In genomic region chr5:93163010-93163663, GRCh38 we compare ENCODE assay signal across 14 cellular contexts.
DNase-seq lines count a peak whose midpoint lies in the region; ATAC-seq, FAIRE-seq and TF ChIP-seq lines count a peak whose summit lies in the region.
"Had no signal": no experiment of that assay in that cellular context is flagged by ENCODE, and none has a peak within 500 bp of the region (broad histone marks: within the 10 kb centered on the region; RNA-seq: fewer than 3 reads in every experiment).

No MANE protein-coding gene starts in this region.

- ATAC-seq in A549 = peak; percentile 56 to 75; a peak in 4 of 6 replicates
- peak; percentile 84 for ATAC-seq in left lung
- ATAC-seq in GM18520 (IDR thresholded peaks at IDR 0.05; ENCODE audit: unreplicated experiment) = no peak
- ATAC-seq in body of pancreas = no peak
- ATAC-seq: activated CD4-positive, alpha-beta T cell treated with anti-CD3 and anti-CD28 coated beads for 36 hours; naive thymus-derived CD8-positive, alpha-beta T cell had no signal

- in situ Hi-C loops in mammary epithelial cell (cut with MboI; ENCODE audit: low sequenced_read_pairs in 2 of 2) = no loop called here

- intact Hi-C loops in mammary epithelial cell (cut with micrococcal nuclease) = loop anchor here (1.0 to 10.0 kb wide), 3 partner anchors 26 to 418 kb away; partner anchors contain the start of gene NR2F1-AS1
- intact Hi-C loops in left lung (cut with DNase I) = no loop called here
- intact Hi-C loops in uterus (cut with DNase I; ENCODE audit: low total_unique reads) = no loop called here
- intact Hi-C loops in body of pancreas (cut with DNase I) = no loop called here

- H3K4me2 ChIP-seq in A549 (peak overlapping the region; percentile 56), mammary epithelial cell (ENCODE audit: insufficient read depth, low read depth, low read length) (peak overlapping the region; percentile 63)
- H3K4me2 ChIP-seq: BLaER1 had no signal

- H3K9me3 ChIP-seq in A549 (no peaks in the 10 kb centered on the region), mammary epithelial cell (replicated peaks; ENCODE audit: insufficient read depth, low read length) (no peaks in the 10 kb centered on the region), left lung (no peaks in the 10 kb centered on the region), uterus (no peaks in the 10 kb centered on the region), body of pancreas (no peaks in the 10 kb centered on the region)
- H3K9me3 ChIP-seq: BLaER1, vagina had no signal

- dilution Hi-C loops in mammary epithelial cell (cut with HindIII; ENCODE audit: low sequenced_read_pairs) = no loop called here

- H3K27me3 ChIP-seq in mammary epithelial cell (ENCODE audit: insufficient read depth, low read length) = no peaks in the 10 kb centered on the region
- H3K27me3 ChIP-seq in left lung = no peaks in the 10 kb centered on the region
- H3K27me3 ChIP-seq in uterus = no peaks in the 10 kb centered on the region
- no peaks in the 10 kb centered on the region for H3K27me3 ChIP-seq in body of pancreas
- H3K27me3 ChIP-seq: BLaER1, vagina had no signal

- TF ChIP-seq EP300 in A549 (IDR thresholded peaks at IDR 0.05) = peak; percentile 40 to 65; a peak in 2 of 5 replicates

- H3K4me1 ChIP-seq in A549 = peaks cover 39% of the 10 kb centered on the region
- H3K4me1 ChIP-seq in mammary epithelial cell (ENCODE audit: insufficient read depth, low read length) = peaks cover 48% of the 10 kb centered on the region
- H3K4me1 ChIP-seq in left lung = peaks cover 0 to 8% of the 10 kb centered on the region in 2 donors
- H3K4me1 ChIP-seq in uterus = peaks cover 12% of the 10 kb centered on the region in 2 donors
- H3K4me1 ChIP-seq in body of pancreas = peaks cover 4% of the 10 kb centered on the region

- H3K9ac ChIP-seq in mammary epithelial cell (ENCODE audit: insufficient read depth, low read length) = no peak overlapping the region
- H3K9ac ChIP-seq: BLaER1 had no signal

- CTCF ChIA-PET in A549 (lab: Yijun Ruan, JAX) = no interaction called here
- CTCF ChIA-PET in mammary epithelial cell (lab: Charles Lee; ENCODE audit: low non-redundant PET) = no interaction called here

- H3K27ac ChIP-seq in A549 (peak overlapping the region; percentile 24 to 60; a peak in 4 of 6 replicates), mammary epithelial cell (ENCODE audit: insufficient read depth, low read depth, low read length) (peak overlapping the region; percentile 83), left lung (peak overlapping the region; percentile 51 to 78), uterus (peak overlapping the region in 1 of 2 donors; percentile 72), body of pancreas (peak overlapping the region in 1 of 4 donors; percentile 1)
- H3K27ac ChIP-seq: BLaER1 had no signal

- BruUV-seq in mammary epithelial cell (replicated peaks; lab: Mats Ljungman, UMichigan) = no TSS peak

- H3K36me3 ChIP-seq in mammary epithelial cell (ENCODE audit: insufficient read depth, low read length) (no peaks in the 10 kb centered on the region), left lung (no peaks in the 10 kb centered on the region), uterus (no peaks in the 10 kb centered on the region), body of pancreas (replicated peaks in 1 of 2; ENCODE audit: insufficient read depth in 1 of 2, low read depth in 2 of 2) (no peaks in the 10 kb centered on the region)
- H3K36me3 ChIP-seq: BLaER1, vagina had no signal

- TF ChIP-seq CTCF in A549 (IDR thresholded peaks at IDR 0.05) = no peak
- no peak for TF ChIP-seq CTCF in mammary epithelial cell (conservative IDR thresholded peaks at IDR 0.05 in 1 of 2, IDR thresholded peaks at IDR 0.05 in 1 of 2; ENCODE audit: extremely low read depth in 1 of 2, insufficient read depth in 1 of 2, low read depth in 1 of 2, low read length in 2 of 2)
- no peak for TF ChIP-seq CTCF in left lung (IDR thresholded peaks at IDR 0.05)
- no peak for TF ChIP-seq CTCF in uterus (IDR thresholded peaks at IDR 0.05)
- no peak for TF ChIP-seq CTCF in body of pancreas (IDR thresholded peaks at IDR 0.05)

- no peaks in the 10 kb centered on the region for H4K20me1 ChIP-seq in mammary epithelial cell (ENCODE audit: insufficient read depth, low read length)
- H4K20me1 ChIP-seq: BLaER1 had no signal

- H3K79me2 ChIP-seq in mammary epithelial cell (ENCODE audit: insufficient read depth, low read length) = no peaks in the 10 kb centered on the region

- H3K4me3 ChIP-seq in A549 (no peak overlapping the region), mammary epithelial cell (replicated peaks in 1 of 3; ENCODE audit: insufficient read depth in 1 of 3, low read depth in 2 of 3, low read length in 3 of 3) (peak overlapping the region in 1 of 3 experiments; percentile 15), left lung (no peak overlapping the region), uterus (no peak overlapping the region), body of pancreas (no peak overlapping the region)
- H3K4me3 ChIP-seq: BLaER1, vagina had no signal

- peak in 1 of 2 experiments; percentile 32; a peak in 3 of 5 replicates for TF ChIP-seq RAD21 in A549 (conservative IDR thresholded peaks at IDR 0.05 in 1 of 2, IDR thresholded peaks at IDR 0.05 in 1 of 2)

- no peak for TF ChIP-seq POLR2A in A549 (IDR thresholded peaks at IDR 0.05; ENCODE audit: low read length)
- no peak for TF ChIP-seq POLR2A in uterus (IDR thresholded peaks at IDR 0.05)
- TF ChIP-seq POLR2A in body of pancreas (IDR thresholded peaks at IDR 0.05) = no peak

- DNase-seq in A549 (ENCODE audit: low read depth in 1 of 2, low spot score in 1 of 2) (peak in 1 of 2 experiments; percentile 51), HT-29 (ENCODE audit: low spot score) (peak; percentile 50), mammary epithelial cell (peak; percentile 85), left lung (no peak), SIG-M5 (lab: John Stamatoyannopoulos, UW) (no peak), uterus (no peak), body of pancreas (no peak)
- DNase-seq: activated CD4-positive, alpha-beta T cell treated with anti-CD3 and anti-CD28 coated beads for 36 hours; activated naive CD4-positive, alpha-beta T cell treated with anti-CD3 and anti-CD28 coated beads, Interleukin-2, amount 50 U/mL, for 16 hours; naive thymus-derived CD8-positive, alpha-beta T cell had no signal

- POLR2A ChIA-PET in A549 (lab: Yijun Ruan, JAX) = no interaction called here

- H2AFZ ChIP-seq in mammary epithelial cell (ENCODE audit: low read depth, low read length) = no peak overlapping the region

- peak; percentile 70 for FAIRE-seq in A549 (lab: Jason Lieb, UNC)
- FAIRE-seq: GM12891 had no signal

TF ChIP-seq in A549, 52 proteins besides CTCF, POLR2A, EP300 and RAD21 (continues in another document):
- TF ChIP-seq ZNF302 (CRISPR knock-in tag; IDR thresholded peaks at IDR 0.05) (no peak), ESRRA (IDR thresholded peaks at IDR 0.05; ENCODE audit: borderline replicate concordance, low read length) (no peak), PBX3 (IDR thresholded peaks at IDR 0.05) (no peak), HEYL (CRISPR knock-in tag; IDR thresholded peaks at IDR 0.05) (no peak), GATA3 (IDR thresholded peaks at IDR 0.05; ENCODE audit: borderline replicate concordance) (peak; percentile 83), NR3C1 (IDR thresholded peaks at IDR 0.05) (no peak), POLR2AphosphoS2 (conservative IDR thresholded peaks at IDR 0.05; ENCODE audit: low read length) (no peak), TP53 (CRISPR knock-in tag; IDR thresholded peaks at IDR 0.05) (no peak), ZC3H11A (IDR thresholded peaks at IDR 0.05) (no peak), MAX (IDR thresholded peaks at IDR 0.05) (no peak), HDAC2 (IDR thresholded peaks at IDR 0.05) (no peak), FOSL2 (IDR thresholded peaks at IDR 0.05) (no peak; the same call in 1 of the 2 replicates), FOSL2 (CRISPR knock-in tag; IDR thresholded peaks at IDR 0.05) (peak; percentile 52; the same call in 1 of the 2 replicates), MAZ (IDR thresholded peaks at IDR 0.05; ENCODE audit: borderline replicate concordance, low read depth, low read length) (no peak), CEBPB (IDR thresholded peaks at IDR 0.05) (peak; percentile 31 to 62; a peak in 2 of 4 replicates), JUN (IDR thresholded peaks at IDR 0.05) (peak in 1 of 2 experiments; percentile 74; a peak in 2 of 5 replicates), ATOH8 (CRISPR knock-in tag; IDR thresholded peaks at IDR 0.05; ENCODE audit: low read depth) (no peak), KDM5A (IDR thresholded peaks at IDR 0.05) (no peak), JUNB (IDR thresholded peaks at IDR 0.05) (peak; percentile 76), ELK1 (IDR thresholded peaks at IDR 0.05; ENCODE audit: low read depth, low read length) (no peak), RCOR1 (IDR thresholded peaks at IDR 0.05; ENCODE audit: low read depth, low read length) (no peak)

Comparison
In these comparisons a context has a peak if more than half of its experiments do, and no peak if none do; other contexts are left out.
1. ATAC-seq: peak in A549 (2 of 2) and left lung (single experiment); none in GM18520 (single experiment) and body of pancreas (single experiment).
2. DNase-seq: peak in HT-29 (single experiment) and mammary epithelial cell (single experiment); none in left lung (0 of 2), SIG-M5 (single experiment), uterus (0 of 2) and body of pancreas (0 of 4).